ENCODE assay signal across 19 cellular contexts in the genomic region with DNA sequence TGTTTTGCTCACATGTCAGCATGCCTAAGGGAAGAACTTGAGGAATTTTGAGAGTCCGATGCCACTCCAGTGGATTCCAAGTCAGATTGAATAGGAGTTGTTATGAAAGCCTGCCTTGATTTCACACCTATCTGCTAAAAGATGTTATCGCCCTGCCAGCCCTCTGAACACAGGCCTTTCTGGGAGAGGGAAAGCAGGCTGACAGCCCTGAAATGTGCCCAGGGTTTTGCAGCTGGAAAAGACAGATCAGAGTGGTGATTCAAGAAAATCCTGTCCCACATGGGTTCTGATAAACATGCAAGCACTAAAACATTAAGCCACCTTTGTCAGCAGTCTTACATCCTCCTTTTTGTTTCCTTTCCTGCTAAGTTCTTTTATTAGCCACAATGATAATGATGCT.
"Had no signal": no experiment of that assay in that cellular context is flagged by ENCODE, and none has a peak within 500 bp of the region (broad histone marks: within the 10 kb centered on the region; RNA-seq: fewer than 3 reads in every experiment).

No MANE protein-coding gene starts in this region.

- H3K27me3 ChIP-seq: foreskin keratinocyte, hepatocyte, pancreas, thyroid gland, upper lobe of right lung had no signal

- H3K36me3 Mint-ChIP-seq: activated CD4-positive, alpha-beta memory T cell treated with anti-CD3 and anti-CD28 coated beads for 36 hours had no signal

- H3K79me2 ChIP-seq: hepatocyte had no signal

- DNase-seq: activated CD4-positive, alpha-beta memory T cell treated with anti-CD3 and anti-CD28 coated beads for 36 hours; activated CD4-positive, alpha-beta T cell treated with anti-CD3 and anti-CD28 coated beads for 48 hours; activated gamma-delta T cell; activated naive CD4-positive, alpha-beta T cell treated with anti-CD3 and anti-CD28 coated beads, Interleukin-2, amount 50 U/mL, for 16 hours; activated T-cell treated with anti-CD3 and anti-CD28 coated beads, Interleukin-2, amount 50 U/mL, for 72 hours; cortex of kidney; erythroblast; foreskin keratinocyte; left ventricle myocardium inferior; midbrain; pancreas; right cardiac atrium; stimulated activated CD4-positive, alpha-beta T cell treated with anti-CD3 and anti-CD28 coated beads, Interleukin-12 subunit alpha, Interleukin-12 subunit beta, amount 100 ng/mL, for 4 hours; T-helper 17 cell; thyroid gland; upper lobe of right lung had no signal

- H3K4me3 Mint-ChIP-seq: activated CD4-positive, alpha-beta memory T cell treated with anti-CD3 and anti-CD28 coated beads for 36 hours; activated T-cell treated with anti-CD3 and anti-CD28 coated beads, Interleukin-2, amount 50 U/mL, for 72 hours; nephron; stimulated activated naive CD8-positive, alpha-beta T cell treated with anti-CD3 and anti-CD28 coated beads, Interleukin-15, Interleukin-2, amounts not matched to agents 100 ng/mL and 50 ng/mL, for 24 hours; T-helper 17 cell had no signal

- ATAC-seq: activated T-cell treated with anti-CD3 and anti-CD28 coated beads, Interleukin-2, amount 50 U/mL, for 72 hours; foreskin keratinocyte; right cardiac atrium; T-helper 17 cell had no signal

- H3K27ac Mint-ChIP-seq: activated CD4-positive, alpha-beta memory T cell treated with anti-CD3 and anti-CD28 coated beads for 36 hours; activated T-cell treated with anti-CD3 and anti-CD28 coated beads, Interleukin-2, amount 50 U/mL, for 72 hours; nephron; stimulated activated naive CD8-positive, alpha-beta T cell treated with anti-CD3 and anti-CD28 coated beads, Interleukin-15, Interleukin-2, amounts not matched to agents 100 ng/mL and 50 ng/mL, for 24 hours; T-helper 17 cell had no signal

- H2AFZ ChIP-seq: hepatocyte had no signal

- H3K9me3 Mint-ChIP-seq: activated CD4-positive, alpha-beta memory T cell treated with anti-CD3 and anti-CD28 coated beads for 36 hours; nephron; stimulated activated naive CD8-positive, alpha-beta T cell treated with anti-CD3 and anti-CD28 coated beads, Interleukin-15, Interleukin-2, amounts not matched to agents 100 ng/mL and 50 ng/mL, for 24 hours had no signal

- H3K27ac ChIP-seq: foreskin keratinocyte, hepatocyte, left ventricle myocardium inferior, pancreas, thyroid gland, upper lobe of right lung had no signal

- H3K4me3 ChIP-seq: hepatocyte, left ventricle myocardium inferior, pancreas, thyroid gland, upper lobe of right lung had no signal

- H3K4me1 Mint-ChIP-seq: T-helper 17 cell had no signal

- H3K36me3 ChIP-seq: left ventricle myocardium inferior, pancreas, thyroid gland, upper lobe of right lung had no signal

- H3K4me1 ChIP-seq: foreskin keratinocyte, left ventricle myocardium inferior, thyroid gland, upper lobe of right lung had no signal

- H3K9me3 ChIP-seq: left ventricle myocardium inferior, pancreas, thyroid gland, upper lobe of right lung had no signal

- H3K4me2 ChIP-seq: hepatocyte had no signal

- H3K27me3 Mint-ChIP-seq: activated CD4-positive, alpha-beta memory T cell treated with anti-CD3 and anti-CD28 coated beads for 36 hours; stimulated activated naive CD8-positive, alpha-beta T cell treated with anti-CD3 and anti-CD28 coated beads, Interleukin-15, Interleukin-2, amounts not matched to agents 100 ng/mL and 50 ng/mL, for 24 hours; T-helper 17 cell had no signal
